10 cellular contexts compared by ENCODE assay signal in genomic region chr12:52836042-52836466, GRCh38. TPM values are rescaled to one million over a fixed set of nuclear protein-coding genes. Genes with fewer than 3 reads are reported as not detected.
DNase-seq lines count a peak whose midpoint lies in the region; ATAC-seq and TF ChIP-seq lines count a peak whose summit lies in the region.
"Had no signal": no experiment of that assay in that cellular context is flagged by ENCODE, and none has a peak within 500 bp of the region (broad histone marks: within the 10 kb centered on the region; RNA-seq: fewer than 3 reads in every experiment).

No MANE protein-coding gene starts in this region.

- peak; percentile 14 for DNase-seq in activated CD4-positive, CD25-positive, alpha-beta regulatory T cell treated with anti-CD3 and anti-CD28 coated beads, Interleukin-2, amount 50 U/mL, for 16 hours (ENCODE audit: low read depth, low spot score)
- DNase-seq in activated CD4-positive, CD25-positive, alpha-beta regulatory T cell treated with anti-CD3 and anti-CD28 coated beads, Interleukin-2, amount 50 U/mL, for 72 hours = no peak
- peak in 3 of 4 experiments; percentile 16 to 47 (median 20) for DNase-seq in activated naive CD4-positive, alpha-beta T cell (lab: John Stamatoyannopoulos, UW)
- DNase-seq in natural killer cell = peak; percentile 65
- DNase-seq in upper lobe of right lung = peak; percentile 81
- no peak for DNase-seq in NCI-H2081 treated with DMSO at 0.1 percent for 48 hours (lab: John Stamatoyannopoulos, UW)
- DNase-seq in NCI-H345 treated with DMSO at 0.1 percent for 48 hours (lab: John Stamatoyannopoulos, UW; ENCODE audit: unreplicated experiment) = no peak

- no peaks in the 10 kb centered on the region for H3K9me3 Mint-ChIP-seq in natural killer cell

- peaks cover 0 to 10% of the 10 kb centered on the region in 2 donors for H3K27me3 Mint-ChIP-seq in natural killer cell (ENCODE audit: low read depth in 2 of 2)

- H3K4me3 Mint-ChIP-seq in natural killer cell = peak overlapping the region; percentile 60

- peaks cover 29 to 51% of the 10 kb centered on the region in 2 donors for H3K4me1 Mint-ChIP-seq in natural killer cell

- H3K36me3 Mint-ChIP-seq in natural killer cell = no peaks in the 10 kb centered on the region

- no peaks in the 10 kb centered on the region for H3K4me1 ChIP-seq in upper lobe of right lung

- intact Hi-C loops in natural killer cell (cut with micrococcal nuclease) (loop anchor here (1.0 kb wide), 1 partner anchor 191 kb away; no protein-coding TSS in a partner anchor), upper lobe of right lung (cut with DNase I) (no loop called here)

- H3K27ac ChIP-seq in upper lobe of right lung = peak overlapping the region; percentile 36

- no peaks in the 10 kb centered on the region for H3K36me3 ChIP-seq in upper lobe of right lung

- H3K9me3 ChIP-seq in upper lobe of right lung = no peaks in the 10 kb centered on the region

- no peak overlapping the region for H3K4me3 ChIP-seq in upper lobe of right lung

- peaks cover 10% of the 10 kb centered on the region for H3K27me3 ChIP-seq in upper lobe of right lung

- H3K27ac Mint-ChIP-seq in natural killer cell = peak overlapping the region; percentile 87 to 95

- ATAC-seq in natural killer cell (peak; percentile 90 to 98 (median 91)), upper lobe of right lung (peak; percentile 81), GM21717 (IDR thresholded peaks at IDR 0.05; ENCODE audit: unreplicated experiment) (no peak)

- TF ChIP-seq CTCF in natural killer cell (IDR thresholded peaks at IDR 0.05) = no peak
- TF ChIP-seq CTCF in upper lobe of right lung (IDR thresholded peaks at IDR 0.05) = no peak

RNA-seq across cellular contexts. Expression of gene KRT79, which starts 1.9 kb away (rescaled TPM):
- total RNA-seq in natural killer cell (under 1 TPM in 1 of 3 donors, not detected in 2; 0.18 TPM), upper lobe of right lung (5.4 TPM)
- total RNA-seq: A673, myocyte had no signal

RNA-seq across cellular contexts. Expression of gene KRT78, which starts 12.7 kb away (rescaled TPM):
- total RNA-seq in natural killer cell (not detected), upper lobe of right lung (not detected)
- total RNA-seq: A673, myocyte had no signal

RNA-seq across cellular contexts. Expression of gene KRT4, which starts 22.1 kb away (rescaled TPM):
- not detected for total RNA-seq in natural killer cell
- total RNA-seq in upper lobe of right lung = 6.8 TPM
- total RNA-seq: A673, myocyte had no signal

RNA-seq across cellular contexts. Expression of gene KRT3, which starts 40.1 kb away (rescaled TPM):
- total RNA-seq in natural killer cell = not detected
- not detected for total RNA-seq in upper lobe of right lung
- total RNA-seq: A673, myocyte had no signal

RNA-seq across cellular contexts. Expression of gene KRT76, which starts 58.9 kb away (rescaled TPM):
- not detected for total RNA-seq in natural killer cell
- not detected for total RNA-seq in upper lobe of right lung
- total RNA-seq: A673, myocyte had no signal

Comparison
In these comparisons a context has a peak if more than half of its experiments do, and no peak if none do; other contexts are left out.
1. DNase-seq: peak in activated CD4-positive, CD25-positive, alpha-beta regulatory T cell treated with anti-CD3 and anti-CD28 coated beads, Interleukin-2, amount 50 U/mL, for 16 hours (single experiment), activated naive CD4-positive, alpha-beta T cell (3 of 4), natural killer cell (single experiment) and upper lobe of right lung (single experiment); none in activated CD4-positive, CD25-positive, alpha-beta regulatory T cell treated with anti-CD3 and anti-CD28 coated beads, Interleukin-2, amount 50 U/mL, for 72 hours (single experiment), NCI-H2081 treated with DMSO at 0.1 percent for 48 hours (single experiment) and NCI-H345 treated with DMSO at 0.1 percent for 48 hours (single experiment).